ENCODE assay signal across 32 cellular contexts in the genomic region with DNA sequence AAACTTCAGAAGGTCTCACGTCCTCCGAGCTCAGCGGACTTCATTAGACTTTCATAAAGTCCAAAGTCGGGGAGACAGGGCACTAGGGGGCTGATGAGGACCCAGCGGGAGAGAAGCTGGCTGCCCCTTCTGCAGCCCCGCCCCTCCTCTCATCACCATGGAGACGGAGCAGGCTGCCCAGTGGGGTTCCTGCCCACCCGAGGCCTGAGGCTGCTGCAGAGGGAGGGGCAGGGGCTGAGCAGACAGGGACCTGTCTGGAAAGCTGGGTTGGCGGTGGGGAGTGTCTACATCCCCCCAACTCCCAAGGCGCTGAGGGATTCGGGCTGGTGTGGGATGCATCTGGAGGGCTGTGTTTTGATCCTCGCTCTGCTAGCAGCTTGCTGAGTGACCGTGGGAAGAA. TPM values are rescaled to one million over a fixed set of nuclear protein-coding genes. Genes with fewer than 3 reads are reported as not detected.
DNase-seq lines count a peak whose midpoint lies in the region; ATAC-seq and TF ChIP-seq lines count a peak whose summit lies in the region.
"Had no signal": no experiment of that assay in that cellular context is flagged by ENCODE, and none has a peak within 500 bp of the region (broad histone marks: within the 10 kb centered on the region; RNA-seq: fewer than 3 reads in every experiment).

No MANE protein-coding gene starts in this region.

- TF ChIP-seq EP300 in SK-N-SH (IDR thresholded peaks at IDR 0.05; ENCODE audit: borderline replicate concordance in 1 of 2, low read depth in 1 of 2, low read length in 1 of 2) = no peak
- TF ChIP-seq EP300 in tibial nerve (IDR thresholded peaks at IDR 0.05) = no peak

- no peaks in the 10 kb centered on the region for H3K79me2 ChIP-seq in SK-N-SH (ENCODE audit: insufficient read depth)

- peaks cover 0 to 10% of the 10 kb centered on the region in 2 experiments; a peak in 1 of 4 replicates for H3K4me1 ChIP-seq in SK-N-SH (ENCODE audit: control insufficient read depth in 1 of 2, insufficient read depth in 2 of 2, low read depth in 1 of 2, low read length in 1 of 2)
- peaks cover 0 to 45% (median 17%) of the 10 kb centered on the region in 4 donors for H3K4me1 ChIP-seq in tibial nerve
- H3K4me1 ChIP-seq: A549 had no signal

- H3K27ac Mint-ChIP-seq in nephron = peak overlapping the region; percentile 45 to 96 (median 86)
- no peak overlapping the region for H3K27ac Mint-ChIP-seq in T-helper 2 cell treated with Interferon-gamma antibody and Interleukin-4, amounts not matched to agents 5 μg/mL and 100 μg/mL, for 36 hours
- H3K27ac Mint-ChIP-seq: activated B cell treated with CpG ODN at 0.5 μM for 24 hours; activated naive CD8-positive, alpha-beta T cell treated with anti-CD3 and anti-CD28 coated beads, Interleukin-2, amount 50 U/mL, for 24 hours; activated T-cell treated with anti-CD3 and anti-CD28 coated beads, Interleukin-2, amount 50 U/mL, for 24 hours; CD8-positive, alpha-beta memory T cell; stimulated activated naive B cell treated with anti-CD40 and anti-IgM and Interleukin-4, amounts not matched to agents 10 μg/mL and 1 μg/mL and 100 μg/mL, for 72 hours had no signal

- WGBS in SK-N-SH (ENCODE audit: low lambda C conversion rate) = 34% methylated on average over 13 of the region's 13 CpGs
- WGBS in tibial nerve, 2 donors = 45 to 52% methylated on average over 13 of the region's 13 CpGs

- peaks cover 3% of the 10 kb centered on the region for H3K27me3 Mint-ChIP-seq in nephron (ENCODE audit: low read depth)
- peaks cover 38% of the 10 kb centered on the region for H3K27me3 Mint-ChIP-seq in T-helper 2 cell treated with Interferon-gamma antibody and Interleukin-4, amounts not matched to agents 5 μg/mL and 100 μg/mL, for 36 hours (ENCODE audit: low read depth)

- peaks cover 53% of the 10 kb centered on the region for H3K4me1 Mint-ChIP-seq in nephron
- peaks cover 10% of the 10 kb centered on the region for H3K4me1 Mint-ChIP-seq in T-helper 2 cell treated with Interferon-gamma antibody and Interleukin-4, amounts not matched to agents 5 μg/mL and 100 μg/mL, for 36 hours (ENCODE audit: low read depth)

- H3K9me3 ChIP-seq in SK-N-SH (no peaks in the 10 kb centered on the region), tibial nerve (no peaks in the 10 kb centered on the region)
- H3K9me3 ChIP-seq: A549, esophagus muscularis mucosa, psoas muscle, upper lobe of right lung had no signal

- peak overlapping the region in 2 of 3 experiments; percentile 1 to 15 for H3K4me3 Mint-ChIP-seq in nephron
- H3K4me3 Mint-ChIP-seq in T-helper 2 cell treated with Interferon-gamma antibody and Interleukin-4, amounts not matched to agents 5 μg/mL and 100 μg/mL, for 36 hours = no peak overlapping the region
- H3K4me3 Mint-ChIP-seq: activated B cell treated with CpG ODN at 0.5 μM for 24 hours; activated naive CD8-positive, alpha-beta T cell treated with anti-CD3 and anti-CD28 coated beads, Interleukin-2, amount 50 U/mL, for 24 hours; activated T-cell treated with anti-CD3 and anti-CD28 coated beads, Interleukin-2, amount 50 U/mL, for 24 hours; stimulated activated naive B cell treated with anti-CD40 and anti-IgM and Interleukin-4, amounts not matched to agents 10 μg/mL and 1 μg/mL and 100 μg/mL, for 72 hours had no signal

- no peaks in the 10 kb centered on the region for H4K20me1 ChIP-seq in SK-N-SH (ENCODE audit: insufficient read depth)

- H3F3A ChIP-seq in SK-N-SH (replicated peaks; ENCODE audit: insufficient read depth) = peaks cover 4% of the 10 kb centered on the region

- H2AFZ ChIP-seq in SK-N-SH (ENCODE audit: low read depth) = no peak overlapping the region

- no peak overlapping the region for H3K9ac ChIP-seq in SK-N-SH

- H3K27me3 ChIP-seq in SK-N-SH (ENCODE audit: insufficient read depth) (no peaks in the 10 kb centered on the region), tibial nerve (no peaks in the 10 kb centered on the region)

- peak; percentile 83 for DNase-seq in SK-N-SH
- peak; percentile 19 for DNase-seq in NCI-H69 (lab: John Stamatoyannopoulos, UW)
- DNase-seq in anterior cingulate cortex (lab: John Stamatoyannopoulos, UW) = no peak
- no peak for DNase-seq in tibial nerve (ENCODE audit: low spot score in 2 of 2)
- DNase-seq in stimulated activated naive CD4-positive, alpha-beta T cell (lab: John Stamatoyannopoulos, UW) = no peak
- no peak for DNase-seq in T-helper 2 cell treated with Interferon-gamma antibody and Interleukin-4, amounts not matched to agents 5 μg/mL and 100 μg/mL, for 36 hours (ENCODE audit: low spot score)
- DNase-seq: activated B cell treated with CpG ODN at 0.5 μM for 24 hours; activated CD4-positive, alpha-beta T cell treated with anti-CD3 and anti-CD28 coated beads, Interleukin-2, amount 50 U/mL, for 1 hour; activated naive CD8-positive, alpha-beta T cell treated with anti-CD3 and anti-CD28 coated beads, Interleukin-2, amount 50 U/mL, for 24 hours; activated T-cell treated with anti-CD3 and anti-CD28 coated beads, Interleukin-2, amount 50 U/mL, for 24 hours; CD8-positive, alpha-beta memory T cell; central memory CD4-positive, alpha-beta T cell; DMS 273 treated with DMSO at 0.1 percent for 48 hours; EL; foreskin fibroblast; left ventricle myocardium superior; mesendoderm; NCI-H1092; NCI-H2029; NCI-H226; NCI-H774; psoas muscle; stimulated activated naive B cell treated with anti-CD40 and anti-IgM and Interleukin-4, amounts not matched to agents 10 μg/mL and 1 μg/mL and 100 μg/mL, for 72 hours; upper lobe of right lung had no signal

- no peak overlapping the region for H3K4me3 ChIP-seq in SK-N-SH (ENCODE audit: low read depth in 2 of 2, low read length in 1 of 2)
- H3K4me3 ChIP-seq in tibial nerve = no peak overlapping the region
- H3K4me3 ChIP-seq: A549, esophagus muscularis mucosa, GM12878, psoas muscle, upper lobe of right lung had no signal

- no peaks in the 10 kb centered on the region for H3K36me3 Mint-ChIP-seq in nephron (ENCODE audit: low read depth)
- H3K36me3 Mint-ChIP-seq in T-helper 2 cell treated with Interferon-gamma antibody and Interleukin-4, amounts not matched to agents 5 μg/mL and 100 μg/mL, for 36 hours (ENCODE audit: low read depth) = no peaks in the 10 kb centered on the region
- H3K36me3 Mint-ChIP-seq: stimulated activated naive B cell treated with anti-CD40 and anti-IgM and Interleukin-4, amounts not matched to agents 10 μg/mL and 1 μg/mL and 100 μg/mL, for 72 hours had no signal

- no peaks in the 10 kb centered on the region for H3K36me3 ChIP-seq in SK-N-SH (replicated peaks in 1 of 2; ENCODE audit: control insufficient read depth in 1 of 2, insufficient read depth in 2 of 2, low read length in 1 of 2)
- H3K36me3 ChIP-seq in tibial nerve = no peaks in the 10 kb centered on the region
- H3K36me3 ChIP-seq: esophagus muscularis mucosa, upper lobe of right lung had no signal

- TF ChIP-seq CTCF in SK-N-SH (IDR thresholded peaks at IDR 0.05) (no peak), nephron (IDR thresholded peaks at IDR 0.05; ENCODE audit: unreplicated experiment in 3 of 3) (no peak), tibial nerve (IDR thresholded peaks at IDR 0.05) (no peak)

- no peak for TF ChIP-seq POLR2A in tibial nerve (IDR thresholded peaks at IDR 0.05)

- H3K27ac ChIP-seq in SK-N-SH (ENCODE audit: low read depth in 2 of 2, low read length in 1 of 2) (no peak overlapping the region), tibial nerve (no peak overlapping the region)
- H3K27ac ChIP-seq: A549, esophagus muscularis mucosa, psoas muscle, upper lobe of right lung had no signal

- no peaks in the 10 kb centered on the region for H3K9me2 ChIP-seq in SK-N-SH

- no peak for TF ChIP-seq RAD21 in SK-N-SH (IDR thresholded peaks at IDR 0.05; ENCODE audit: low read length)

- H3K9me3 Mint-ChIP-seq in nephron = no peaks in the 10 kb centered on the region
- H3K9me3 Mint-ChIP-seq in T-helper 2 cell treated with Interferon-gamma antibody and Interleukin-4, amounts not matched to agents 5 μg/mL and 100 μg/mL, for 36 hours = no peaks in the 10 kb centered on the region
- H3K9me3 Mint-ChIP-seq: activated B cell treated with CpG ODN at 0.5 μM for 24 hours; activated naive CD8-positive, alpha-beta T cell treated with anti-CD3 and anti-CD28 coated beads, Interleukin-2, amount 50 U/mL, for 24 hours; activated T-cell treated with anti-CD3 and anti-CD28 coated beads, Interleukin-2, amount 50 U/mL, for 24 hours; CD8-positive, alpha-beta memory T cell; stimulated activated naive B cell treated with anti-CD40 and anti-IgM and Interleukin-4, amounts not matched to agents 10 μg/mL and 1 μg/mL and 100 μg/mL, for 72 hours had no signal

- H3K4me2 ChIP-seq in SK-N-SH = no peak overlapping the region
- H3K4me2 ChIP-seq: A549 had no signal

- POLR2A ChIA-PET in SK-N-SH (lab: Yijun Ruan, JAX) = interaction anchor here (0.5 kb wide), 1 partner anchor 51 kb away, joined by 3 read pairs; no protein-coding TSS in a partner anchor

- ATAC-seq in SK-N-SH treated with all-trans-retinoic acid at 6 μM for 48 hours = no peak
- ATAC-seq: A549; activated naive CD8-positive, alpha-beta T cell treated with anti-CD3 and anti-CD28 coated beads, Interleukin-2, amount 50 U/mL, for 24 hours; GM12878; left ventricle myocardium superior; psoas muscle; stimulated activated naive B cell treated with anti-CD40 and anti-IgM and Interleukin-4, amounts not matched to agents 10 μg/mL and 1 μg/mL and 100 μg/mL, for 72 hours; upper lobe of right lung had no signal

- CTCF ChIA-PET in SK-N-SH (lab: Yijun Ruan, JAX) = interaction anchor here (0.9 to 1.4 kb wide), 2 partner anchors 49 to 81 kb away, joined by 3 read pairs; no protein-coding TSS in a partner anchor

TF ChIP-seq in SK-N-SH, 30 proteins besides CTCF, POLR2A, EP300 and RAD21 (continues in another document):
- TF ChIP-seq, protein P1, sequence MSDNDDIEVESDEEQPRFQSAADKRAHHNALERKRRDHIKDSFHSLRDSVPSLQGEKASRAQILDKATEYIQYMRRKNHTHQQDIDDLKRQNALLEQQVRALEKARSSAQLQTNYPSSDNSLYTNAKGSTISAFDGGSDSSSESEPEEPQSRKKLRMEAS (IDR thresholded peaks at IDR 0.05; ENCODE audit: low read depth) = no peak

TF ChIP-seq in SK-N-SH treated with all-trans-retinoic acid at 6 μM for 48 hours, 23 proteins besides CTCF, POLR2A, EP300 and RAD21 (continues in another document):
- TF ChIP-seq TCF4 (CRISPR knock-in tag; IDR thresholded peaks at IDR 0.05; ENCODE audit: borderline replicate concordance) (no peak), CSDC2 (CRISPR knock-in tag; IDR thresholded peaks at IDR 0.05) (no peak)

RNA-seq across cellular contexts. Expression of a gene that starts 1.2 kb away (rescaled TPM):
- polyA plus RNA-seq in SK-N-SH (2012; rRNA removed) = not detected in 2 replicates
- not detected in 2 replicates for polyA plus RNA-seq in SK-N-SH (2012; cell fraction: cytosol; rRNA removed)
- polyA plus RNA-seq in SK-N-SH (2012; cell fraction: nucleus; rRNA removed) = 0.02 TPM in 1 of 2 replicates, not detected in the other
- total RNA-seq in tibial nerve = under 1 TPM in 1 of 4 donors, not detected in 3; 0.84 TPM
- total RNA-seq: activated B cell treated with CpG ODN at 0.5 μM for 24 hours; CD8-positive, alpha-beta memory T cell; GM12878; H1; HT1080; left ventricle myocardium superior; upper lobe of right lung had no signal
- polyA plus RNA-seq: A549; CD8-positive, alpha-beta memory T cell; GM12878; H1; keratinocyte had no signal

RNA-seq across cellular contexts. Expression of a gene that starts 42.2 kb away (rescaled TPM):
- 0.44 and 0.54 TPM in 2 replicates for polyA plus RNA-seq in SK-N-SH (2012; rRNA removed)
- polyA plus RNA-seq in SK-N-SH (2012; cell fraction: cytosol; rRNA removed) = 0.26 and 0.41 TPM in 2 replicates
- 1.5 TPM in 2 replicates for polyA plus RNA-seq in SK-N-SH (2012; cell fraction: nucleus; rRNA removed)
- total RNA-seq in tibial nerve = 10 to 100 TPM; 12.0 to 36.3 (median 23.1) TPM
- total RNA-seq: activated B cell treated with CpG ODN at 0.5 μM for 24 hours; CD8-positive, alpha-beta memory T cell; GM12878; H1 had no signal
- polyA plus RNA-seq: CD8-positive, alpha-beta memory T cell; GM12878; keratinocyte had no signal

RNA-seq across cellular contexts. Expression of a gene that starts 43.6 kb away (rescaled TPM):
- 0.03 and 0.05 TPM in 2 replicates for polyA plus RNA-seq in SK-N-SH (2012; rRNA removed)
- 0.03 and 0.04 TPM in 2 replicates for polyA plus RNA-seq in SK-N-SH (2012; cell fraction: cytosol; rRNA removed)
- not detected in 2 replicates for polyA plus RNA-seq in SK-N-SH (2012; cell fraction: nucleus; rRNA removed)
- 10 to 100 TPM in 1 of 4 donors, 1 to 10 TPM in 1, not detected in 2; 2.2 to 30.0 TPM for total RNA-seq in tibial nerve
- total RNA-seq: activated B cell treated with CpG ODN at 0.5 μM for 24 hours; CD8-positive, alpha-beta memory T cell; HT1080 had no signal
- polyA plus RNA-seq: CD8-positive, alpha-beta memory T cell; keratinocyte had no signal

Comparison
In these comparisons a context has a peak if more than half of its experiments do, and no peak if none do; other contexts are left out.
1. DNase-seq: peak in SK-N-SH (single experiment) and NCI-H69 (single experiment); none in anterior cingulate cortex (0 of 58), tibial nerve (0 of 2), stimulated activated naive CD4-positive, alpha-beta T cell (0 of 6) and T-helper 2 cell treated with Interferon-gamma antibody and Interleukin-4, amounts not matched to agents 5 μg/mL and 100 μg/mL, for 36 hours (single experiment).